27 cellular contexts compared by ENCODE assay signal in genomic region chr20:1345030-1345755, GRCh38. TPM values are rescaled to one million over a fixed set of nuclear protein-coding genes. Genes with fewer than 3 reads are reported as not detected.
DNase-seq lines count a peak whose midpoint lies in the region; ATAC-seq, FAIRE-seq and TF ChIP-seq lines count a peak whose summit lies in the region.
"Had no signal": no experiment of that assay in that cellular context is flagged by ENCODE, and none has a peak within 500 bp of the region (broad histone marks: within the 10 kb centered on the region; RNA-seq: fewer than 3 reads in every experiment).

No MANE protein-coding gene starts in this region.

- TF ChIP-seq CTCF in bronchial epithelial cell (IDR thresholded peaks at IDR 0.05; ENCODE audit: insufficient read depth, low read length, severe bottlenecking) (no peak), left ventricle myocardium inferior (IDR thresholded peaks at IDR 0.05; ENCODE audit: borderline replicate concordance) (no peak)

- H3K27ac Mint-ChIP-seq in activated naive CD4-positive, alpha-beta T cell treated with anti-CD3 and anti-CD28 coated beads, Interleukin-2, amount 10 ng/mL, durations not matched to agents 7 days and 5 days: peak overlapping the region; percentile 26
- H3K27ac Mint-ChIP-seq in activated naive CD4-positive, alpha-beta T cell treated with anti-CD3 and anti-CD28 coated beads for 36 hours: no peak overlapping the region
- H3K27ac Mint-ChIP-seq in stimulated activated naive CD8-positive, alpha-beta T cell treated with anti-CD3 and anti-CD28 coated beads, Interleukin-15, amount 100 ng/mL, for 72 hours: peak overlapping the region; percentile 74 to 79
- H3K27ac Mint-ChIP-seq: CD14-positive monocyte; immature natural killer cell; stimulated activated memory B cell treated with anti-CD40 and anti-IgM and Interleukin-4, amounts not matched to agents 10 μg/mL and 1 μg/mL and 100 μg/mL, for 72 hours had no signal

- CTCF ChIA-PET in activated naive CD4-positive, alpha-beta T cell treated with anti-CD3 and anti-CD28 coated beads, Interleukin-2, amount 10 ng/mL, durations not matched to agents 7 days and 5 days (lab: Charles Lee): interaction anchor here (1.3 kb wide), 1 partner anchor 12 kb away, joined by 3 read pairs; no protein-coding TSS in a partner anchor
- CTCF ChIA-PET in activated naive CD4-positive, alpha-beta T cell treated with anti-CD3 and anti-CD28 coated beads for 36 hours (lab: Charles Lee): interaction anchor here (0.7 kb wide), 2 partner anchors 9 to 13 kb away, joined by 3 read pairs; no protein-coding TSS in a partner anchor

- no peaks in the 10 kb centered on the region for H3K27me3 Mint-ChIP-seq in activated naive CD4-positive, alpha-beta T cell treated with anti-CD3 and anti-CD28 coated beads, Interleukin-2, amount 10 ng/mL, durations not matched to agents 7 days and 5 days
- no peaks in the 10 kb centered on the region for H3K27me3 Mint-ChIP-seq in activated naive CD4-positive, alpha-beta T cell treated with anti-CD3 and anti-CD28 coated beads for 36 hours (ENCODE audit: low read depth)
- no peaks in the 10 kb centered on the region for H3K27me3 Mint-ChIP-seq in stimulated activated naive CD8-positive, alpha-beta T cell treated with anti-CD3 and anti-CD28 coated beads, Interleukin-15, amount 100 ng/mL, for 72 hours
- H3K27me3 Mint-ChIP-seq: naive thymus-derived CD4-positive, alpha-beta T cell; stimulated activated memory B cell treated with anti-CD40 and anti-IgM and Interleukin-4, amounts not matched to agents 10 μg/mL and 1 μg/mL and 100 μg/mL, for 72 hours had no signal

- H3K27ac ChIP-seq in KOPT-K1 (ENCODE audit: low read depth, low read length, poor library complexity, severe bottlenecking) (peak overlapping the region; percentile 19), left ventricle myocardium inferior (replicated peaks) (no peak overlapping the region)
- H3K27ac ChIP-seq: cardiac muscle cell, gastroesophageal sphincter, ovary, vagina had no signal

- H3K4me1 ChIP-seq in left ventricle myocardium inferior: no peaks in the 10 kb centered on the region
- H3K4me1 ChIP-seq: gastroesophageal sphincter, vagina had no signal

- FAIRE-seq in bronchial epithelial cell (lab: Jason Lieb, UNC): no peak

- peaks cover 31% of the 10 kb centered on the region for H3K9me3 ChIP-seq in KOPT-K1 (ENCODE audit: insufficient read depth, low read length, poor library complexity, severe bottlenecking)
- H3K9me3 ChIP-seq in left ventricle myocardium inferior (replicated peaks): peaks cover 28% of the 10 kb centered on the region
- H3K9me3 ChIP-seq: gastroesophageal sphincter, ovary, vagina had no signal

- H3K4me1 Mint-ChIP-seq in activated naive CD4-positive, alpha-beta T cell treated with anti-CD3 and anti-CD28 coated beads, Interleukin-2, amount 10 ng/mL, durations not matched to agents 7 days and 5 days: peaks cover 29% of the 10 kb centered on the region
- H3K4me1 Mint-ChIP-seq in activated naive CD4-positive, alpha-beta T cell treated with anti-CD3 and anti-CD28 coated beads for 36 hours (ENCODE audit: low read depth): peaks cover 26% of the 10 kb centered on the region
- peaks cover 24% of the 10 kb centered on the region for H3K4me1 Mint-ChIP-seq in stimulated activated naive CD8-positive, alpha-beta T cell treated with anti-CD3 and anti-CD28 coated beads, Interleukin-15, amount 100 ng/mL, for 72 hours

- no peak overlapping the region for H3K4me3 Mint-ChIP-seq in activated naive CD4-positive, alpha-beta T cell treated with anti-CD3 and anti-CD28 coated beads, Interleukin-2, amount 10 ng/mL, durations not matched to agents 7 days and 5 days
- no peak overlapping the region for H3K4me3 Mint-ChIP-seq in activated naive CD4-positive, alpha-beta T cell treated with anti-CD3 and anti-CD28 coated beads for 36 hours
- no peak overlapping the region for H3K4me3 Mint-ChIP-seq in stimulated activated naive CD8-positive, alpha-beta T cell treated with anti-CD3 and anti-CD28 coated beads, Interleukin-15, amount 100 ng/mL, for 72 hours
- H3K4me3 Mint-ChIP-seq: CD14-positive monocyte; stimulated activated memory B cell treated with anti-CD40 and anti-IgM and Interleukin-4, amounts not matched to agents 10 μg/mL and 1 μg/mL and 100 μg/mL, for 72 hours had no signal

- H3K9me3 Mint-ChIP-seq in activated naive CD4-positive, alpha-beta T cell treated with anti-CD3 and anti-CD28 coated beads, Interleukin-2, amount 10 ng/mL, durations not matched to agents 7 days and 5 days: peaks cover 19% of the 10 kb centered on the region
- H3K9me3 Mint-ChIP-seq in activated naive CD4-positive, alpha-beta T cell treated with anti-CD3 and anti-CD28 coated beads for 36 hours: peaks cover 15% of the 10 kb centered on the region
- no peaks in the 10 kb centered on the region for H3K9me3 Mint-ChIP-seq in stimulated activated naive CD8-positive, alpha-beta T cell treated with anti-CD3 and anti-CD28 coated beads, Interleukin-15, amount 100 ng/mL, for 72 hours

- intact Hi-C loops in activated naive CD4-positive, alpha-beta T cell treated with anti-CD3 and anti-CD28 coated beads for 36 hours (cut with micrococcal nuclease): loop anchor here (1.0 kb wide), 1 partner anchor 9 kb away; no protein-coding TSS in a partner anchor
- intact Hi-C loops in left ventricle myocardium inferior (cut with micrococcal nuclease): no loop called here

- H3K36me3 ChIP-seq in KOPT-K1 (ENCODE audit: insufficient read depth, low read length) (0 out of 2 replicates have a peak, but pooled peaks cover 5% of the 10 kb centered on the region), bronchial epithelial cell (ENCODE audit: control insufficient read depth, insufficient read depth, low read length) (no peaks in the 10 kb centered on the region), left ventricle myocardium inferior (no peaks in the 10 kb centered on the region)
- H3K36me3 ChIP-seq: cardiac muscle cell, gastroesophageal sphincter, MG63, ovary, vagina had no signal

- peaks cover 26% of the 10 kb centered on the region for H3K36me3 Mint-ChIP-seq in activated naive CD4-positive, alpha-beta T cell treated with anti-CD3 and anti-CD28 coated beads, Interleukin-2, amount 10 ng/mL, durations not matched to agents 7 days and 5 days
- H3K36me3 Mint-ChIP-seq in activated naive CD4-positive, alpha-beta T cell treated with anti-CD3 and anti-CD28 coated beads for 36 hours (ENCODE audit: low read depth): peaks cover 11% of the 10 kb centered on the region

- no peaks in the 10 kb centered on the region for H3K27me3 ChIP-seq in bronchial epithelial cell (ENCODE audit: control insufficient read depth, insufficient read depth, low read length)
- H3K27me3 ChIP-seq in left ventricle myocardium inferior (ENCODE audit: low read depth): no peaks in the 10 kb centered on the region
- H3K27me3 ChIP-seq: cardiac muscle cell, gastroesophageal sphincter, MG63, ovary, vagina had no signal

- H3K4me3 ChIP-seq in bronchial epithelial cell (ENCODE audit: low read depth, low read length) (no peak overlapping the region), left ventricle myocardium inferior (no peak overlapping the region)
- H3K4me3 ChIP-seq: cardiac muscle cell, gastroesophageal sphincter, MG63, ovary, smooth muscle cell, vagina had no signal

- no peak for DNase-seq in activated naive CD4-positive, alpha-beta T cell treated with anti-CD3 and anti-CD28 coated beads, Interleukin-2, amount 10 ng/mL, durations not matched to agents 7 days and 5 days
- DNase-seq in activated naive CD4-positive, alpha-beta T cell treated with anti-CD3 and anti-CD28 coated beads for 36 hours: no peak
- DNase-seq in bronchial epithelial cell (ENCODE audit: low read depth): peak; percentile 42
- no peak for DNase-seq in stimulated activated naive CD8-positive, alpha-beta T cell treated with anti-CD3 and anti-CD28 coated beads, Interleukin-15, amount 100 ng/mL, for 72 hours
- no peak for DNase-seq in left ventricle myocardium inferior
- no peak for DNase-seq in NCI-H446 (lab: John Stamatoyannopoulos, UW)
- no peak for DNase-seq in NCI-H2107 treated with DMSO at 0.1 percent for 48 hours (lab: John Stamatoyannopoulos, UW; ENCODE audit: unreplicated experiment)
- DNase-seq: activated effector memory CD4-positive, alpha-beta T cell treated with anti-CD3 and anti-CD28 coated beads, Interleukin-2, amount 50 U/mL, for 16 hours; amygdala; cortex of kidney; hippocampal formation; immature natural killer cell; mesenchymal stem cell; MG63; naive thymus-derived CD4-positive, alpha-beta T cell; NCI-H2171; NCI-H526; ovary; retina; SIG-M5 had no signal

- ATAC-seq in stimulated activated naive CD8-positive, alpha-beta T cell treated with anti-CD3 and anti-CD28 coated beads, Interleukin-15, amount 100 ng/mL, for 72 hours: peak; percentile 80
- ATAC-seq: gastroesophageal sphincter; naive thymus-derived CD4-positive, alpha-beta T cell; stimulated activated memory B cell treated with anti-CD40 and anti-IgM and Interleukin-4, amounts not matched to agents 10 μg/mL and 1 μg/mL and 100 μg/mL, for 72 hours had no signal

RNA-seq across cellular contexts. Expression of gene SDCBP2, which starts 16.3 kb away (rescaled TPM):
- 1 to 10 TPM; 5.5 to 5.8 TPM for total RNA-seq in activated naive CD4-positive, alpha-beta T cell treated with anti-CD3 and anti-CD28 coated beads for 36 hours
- 96.4 and 176 TPM in 2 replicates for total RNA-seq in bronchial epithelial cell
- total RNA-seq in left ventricle myocardium inferior: 2.2 TPM

RNA-seq across cellular contexts. Expression of gene FKBP1A, which starts 47.7 kb away (rescaled TPM):
- 100 to 1,000 TPM; 232 to 237 TPM for total RNA-seq in activated naive CD4-positive, alpha-beta T cell treated with anti-CD3 and anti-CD28 coated beads for 36 hours
- 46.9 and 69.3 TPM in 2 replicates for total RNA-seq in bronchial epithelial cell
- total RNA-seq in left ventricle myocardium inferior: 124 TPM

Comparison
In these comparisons a context has a peak if more than half of its experiments do, and no peak if none do; other contexts are left out.
1. RNA of gene SDCBP2, which starts 16.3 kb away (total RNA-seq): 96.4 to 176 TPM in bronchial epithelial cell; 5.5 to 5.8 TPM in activated naive CD4-positive, alpha-beta T cell treated with anti-CD3 and anti-CD28 coated beads for 36 hours and 2.2 TPM in left ventricle myocardium inferior (single experiment); every median in the first group is over 10 times any median in the second.